In the genomic region with DNA sequence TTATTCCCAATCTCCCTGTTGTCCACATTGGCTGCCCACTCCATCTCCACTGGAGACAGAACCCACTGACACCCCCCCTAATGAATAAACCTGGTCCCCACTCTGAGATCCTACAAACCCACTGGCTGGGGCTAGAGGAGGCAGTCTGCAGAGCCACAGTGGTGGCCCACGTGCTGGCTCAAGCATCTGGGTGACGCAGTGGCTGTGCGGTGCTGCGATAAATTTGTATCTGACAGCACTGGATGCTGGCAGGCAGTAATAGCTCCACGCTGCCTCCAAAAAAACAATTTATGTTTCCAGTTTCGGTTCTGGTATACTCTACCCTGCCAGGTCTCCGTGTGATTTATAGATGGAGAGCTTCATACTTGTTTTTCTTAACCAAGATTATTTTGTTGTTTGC, we compare ENCODE assay signal across 22 cellular contexts.
DNase-seq lines count a peak whose midpoint lies in the region; ATAC-seq and TF ChIP-seq lines count a peak whose summit lies in the region.
"Had no signal": no experiment of that assay in that cellular context is flagged by ENCODE, and none has a peak within 500 bp of the region (broad histone marks: within the 10 kb centered on the region; RNA-seq: fewer than 3 reads in every experiment).

No MANE protein-coding gene starts in this region.

- H3K36me3 Mint-ChIP-seq in type B pancreatic cell = no peaks in the 10 kb centered on the region
- no peaks in the 10 kb centered on the region for H3K36me3 Mint-ChIP-seq in CD8-positive, alpha-beta memory T cell
- H3K36me3 Mint-ChIP-seq: activated naive CD4-positive, alpha-beta T cell treated with anti-CD3 and anti-CD28 coated beads, Interleukin-2, amount 50 U/mL, for 24 hours had no signal

- POLR2A ChIA-PET in CD8-positive, alpha-beta memory T cell (lab: Charles Lee) = no interaction called here

- no peaks in the 10 kb centered on the region for H3K27me3 ChIP-seq in CD8-positive, alpha-beta memory T cell (ENCODE audit: insufficient read depth, low read length, poor library complexity, severe bottlenecking)
- H3K27me3 ChIP-seq: upper lobe of right lung had no signal

- no peaks in the 10 kb centered on the region for H3K4me1 ChIP-seq in CD8-positive, alpha-beta memory T cell (ENCODE audit: insufficient read depth, low read length)
- H3K4me1 ChIP-seq: upper lobe of right lung had no signal

- H3K9me3 Mint-ChIP-seq in type B pancreatic cell = no peaks in the 10 kb centered on the region
- H3K9me3 Mint-ChIP-seq in CD8-positive, alpha-beta memory T cell = no peaks in the 10 kb centered on the region
- H3K9me3 Mint-ChIP-seq: activated naive CD4-positive, alpha-beta T cell treated with anti-CD3 and anti-CD28 coated beads, Interleukin-2, amount 50 U/mL, for 24 hours; dendritic cell treated with granulocyte-macrophage colony-stimulating factor and Interleukin-4, amounts not matched to agents 40 ng/mL and 50 ng/mL, for 4 days had no signal

- no peak overlapping the region for H3K4me3 ChIP-seq in CD8-positive, alpha-beta memory T cell (ENCODE audit: low read length)
- H3K4me3 ChIP-seq: gastroesophageal sphincter, SK-N-MC, upper lobe of right lung had no signal

- no peaks in the 10 kb centered on the region for H3K9me3 ChIP-seq in CD8-positive, alpha-beta memory T cell (ENCODE audit: low read length)
- H3K9me3 ChIP-seq: gastroesophageal sphincter, upper lobe of right lung had no signal

- no peak for TF ChIP-seq CTCF in type B pancreatic cell (conservative IDR thresholded peaks at IDR 0.05)

- no peak overlapping the region for H3K4me3 Mint-ChIP-seq in type B pancreatic cell
- no peak overlapping the region for H3K4me3 Mint-ChIP-seq in CD8-positive, alpha-beta memory T cell
- H3K4me3 Mint-ChIP-seq: activated naive CD4-positive, alpha-beta T cell treated with anti-CD3 and anti-CD28 coated beads, Interleukin-2, amount 50 U/mL, for 24 hours; dendritic cell treated with granulocyte-macrophage colony-stimulating factor and Interleukin-4, amounts not matched to agents 40 ng/mL and 50 ng/mL, for 4 days had no signal

- no peak overlapping the region for H3K27ac ChIP-seq in CD8-positive, alpha-beta memory T cell (ENCODE audit: low read depth, low read length)
- H3K27ac ChIP-seq: epithelial cell of prostate, gastroesophageal sphincter, SK-N-MC, upper lobe of right lung had no signal

- no peaks in the 10 kb centered on the region for H3K36me3 ChIP-seq in CD8-positive, alpha-beta memory T cell (ENCODE audit: insufficient read depth, low read length)
- H3K36me3 ChIP-seq: gastroesophageal sphincter, upper lobe of right lung had no signal

- ATAC-seq in left colon = no peak
- no peak for ATAC-seq in HG02885 (IDR thresholded peaks at IDR 0.05; ENCODE audit: poor library complexity, unreplicated experiment)
- ATAC-seq: activated CD4-positive, CD25-positive, alpha-beta regulatory T cell treated with anti-CD3 and anti-CD28 coated beads, Interleukin-2, amount 50 U/mL, for 24 hours; gastroesophageal sphincter; upper lobe of right lung had no signal

- DNase-seq in SHP77 (lab: John Stamatoyannopoulos, UW) = peak; percentile 42 to 64
- no peak for DNase-seq in SHP77 treated with DMSO at 0.1 percent for 48 hours (lab: John Stamatoyannopoulos, UW)
- peak; percentile 7 for DNase-seq in cerebellum (ENCODE audit: low spot score)
- peak; percentile 20 to 32 for DNase-seq in left colon
- no peak for DNase-seq in type B pancreatic cell (ENCODE audit: extremely low spot score, unreplicated experiment)
- DNase-seq in CD8-positive, alpha-beta memory T cell = no peak
- DNase-seq in dedifferentiated amniotic fluid mesenchymal stem cell (ENCODE audit: extremely low spot score) = no peak
- DNase-seq: 8988T; activated CD8-positive, alpha-beta memory T cell treated with anti-CD3 and anti-CD28 coated beads for 24 hours; KBM-7; OCI-M1; stimulated activated CD4-positive, alpha-beta T cell treated with anti-CD3 and anti-CD28 coated beads, Interleukin-1b, Interleukin-23, amount 100 ng/mL, for 48 hours; stimulated activated naive CD4-positive, alpha-beta T cell; T-helper 9 cell; upper lobe of right lung had no signal

- peaks cover 41% of the 10 kb centered on the region for H3K27me3 Mint-ChIP-seq in type B pancreatic cell
- peaks cover 4 to 17% of the 10 kb centered on the region in 2 donors for H3K27me3 Mint-ChIP-seq in CD8-positive, alpha-beta memory T cell
- H3K27me3 Mint-ChIP-seq: activated naive CD4-positive, alpha-beta T cell treated with anti-CD3 and anti-CD28 coated beads, Interleukin-2, amount 50 U/mL, for 24 hours had no signal

- intact Hi-C loops in left colon (cut with DNase I, micrococcal nuclease) = no loop called here

- peak overlapping the region; percentile 26 for H3K27ac Mint-ChIP-seq in type B pancreatic cell
- no peak overlapping the region for H3K27ac Mint-ChIP-seq in CD8-positive, alpha-beta memory T cell
- H3K27ac Mint-ChIP-seq: activated naive CD4-positive, alpha-beta T cell treated with anti-CD3 and anti-CD28 coated beads, Interleukin-2, amount 50 U/mL, for 24 hours; dendritic cell treated with granulocyte-macrophage colony-stimulating factor and Interleukin-4, amounts not matched to agents 40 ng/mL and 50 ng/mL, for 4 days had no signal

- H3K4me1 Mint-ChIP-seq in type B pancreatic cell (ENCODE audit: unreplicated experiment) = peaks cover 9% of the 10 kb centered on the region
- H3K4me1 Mint-ChIP-seq in CD8-positive, alpha-beta memory T cell = no peaks in the 10 kb centered on the region

- CTCF ChIA-PET in CD8-positive, alpha-beta memory T cell (lab: Charles Lee) = no interaction called here

Comparison
In these comparisons a context has a peak if more than half of its experiments do, and no peak if none do; other contexts are left out.
1. DNase-seq: peak in SHP77 (2 of 2), cerebellum (single experiment) and left colon (2 of 2); none in SHP77 treated with DMSO at 0.1 percent for 48 hours (single experiment), type B pancreatic cell (single experiment), CD8-positive, alpha-beta memory T cell (0 of 5) and dedifferentiated amniotic fluid mesenchymal stem cell (single experiment).